Comparison of ENCODE assay signal across 1 cellular context in genomic region chr9:128704356-128704670, GRCh38.
TF ChIP-seq lines count a peak whose summit lies in the region.

No MANE protein-coding gene starts in this region.

TF ChIP-seq in K562, 482 proteins besides CTCF, POLR2A, EP300 and RAD21:
- TF ChIP-seq KDM4B (IDR thresholded peaks at IDR 0.05; ENCODE audit: borderline replicate concordance in 2 of 2, low read depth in 1 of 2) = 0 out of 4 replicates have a peak, but pooled peaks of 1 of the 2 experiments have one; percentile 1
- no peak for TF ChIP-seq NCOR1 (IDR thresholded peaks at IDR 0.05)
